ENCODE assay signal across 1 cellular context in the genomic region with DNA sequence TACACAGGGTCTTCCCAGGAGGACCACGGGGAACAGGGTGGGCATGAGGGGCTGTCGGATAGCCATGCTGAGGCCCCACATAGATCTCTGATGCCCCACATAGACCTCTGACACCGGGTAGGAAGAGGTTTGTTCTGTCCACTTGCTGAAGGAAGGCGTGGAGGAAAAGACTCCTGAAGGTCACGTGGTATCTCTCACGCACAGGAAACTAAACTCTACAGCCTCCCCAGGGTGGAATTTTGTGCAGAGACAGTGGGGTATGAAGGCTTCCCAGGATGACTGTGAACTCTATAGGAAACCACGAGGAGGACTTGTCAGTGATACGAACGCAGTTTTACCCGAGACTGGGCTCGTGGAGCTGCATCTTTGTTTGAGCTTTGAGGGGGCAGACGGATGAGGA.
A peak's percentile ranks its signal among the peaks of the same experiment; 100 is the strongest.
TF ChIP-seq lines count a peak whose summit lies in the region.

No MANE protein-coding gene starts in this region.

TF ChIP-seq in HepG2, 621 proteins besides CTCF, POLR2A, EP300 and RAD21:
- TF ChIP-seq USF2 (IDR thresholded peaks at IDR 0.05; ENCODE audit: low read depth, low read length) (peak; percentile 69), USF2 (CRISPR knock-in tag; IDR thresholded peaks at IDR 0.05; ENCODE audit: borderline replicate concordance) (no peak), THAP11 (CRISPR knock-in tag; IDR thresholded peaks at IDR 0.05) (0 out of 2 replicates have a peak, but pooled peaks have one; percentile 1), ZNF331 (CRISPR knock-in tag; IDR thresholded peaks at IDR 0.05) (no peak), RAD51 (IDR thresholded peaks at IDR 0.05; ENCODE audit: borderline replicate concordance) (peak; percentile 74)
